8 cellular contexts compared by ENCODE assay signal in genomic region chr7:75878312-75878768, GRCh38. TPM values are rescaled to one million over a fixed set of nuclear protein-coding genes. Genes with fewer than 3 reads are reported as not detected.
DNase-seq lines count a peak whose midpoint lies in the region; ATAC-seq and TF ChIP-seq lines count a peak whose summit lies in the region.

No MANE protein-coding gene starts in this region.

- H3K27me3 ChIP-seq in AG04450 (ENCODE audit: control insufficient read depth, insufficient read depth, low read length), result no peaks in the 10 kb centered on the region
- no peaks in the 10 kb centered on the region for H3K27me3 ChIP-seq in mammary epithelial cell (ENCODE audit: insufficient read depth, low read length)
- H3K27me3 ChIP-seq in muscle layer of colon (ENCODE audit: control insufficient read depth in 1 of 2, insufficient read depth in 2 of 2, low read length in 2 of 2), result no peaks in the 10 kb centered on the region

- H4K20me1 ChIP-seq in mammary epithelial cell (ENCODE audit: insufficient read depth, low read length), result no peaks in the 10 kb centered on the region

- H3K27ac ChIP-seq in AG04450 (ENCODE audit: low read depth, low read length), result peak overlapping the region; percentile 61
- H3K27ac ChIP-seq in mammary epithelial cell (ENCODE audit: insufficient read depth, low read depth, low read length), result peak overlapping the region; percentile 46
- peak overlapping the region; percentile 40 for H3K27ac ChIP-seq in muscle layer of colon (ENCODE audit: low read depth, low read length)

- ATAC-seq in GM19438 (IDR thresholded peaks at IDR 0.05; ENCODE audit: low read depth, unreplicated experiment) (peak; percentile 31), HG03571 (IDR thresholded peaks at IDR 0.05; ENCODE audit: unreplicated experiment) (peak; percentile 18)

- DNase-seq in AG04450 (ENCODE audit: low read depth, low spot score), result no peak
- no peak for DNase-seq in mammary epithelial cell
- DNase-seq in SW480 (ENCODE audit: low spot score), result no peak
- DNase-seq in EL, result no peak
- DNase-seq in pons (ENCODE audit: low spot score), result no peak

- 13% methylated on average over 10 of the region's 10 CpGs for WGBS in mammary epithelial cell (ENCODE audit: low coverage, missing lambda C conversion rate)

- in situ Hi-C loops in mammary epithelial cell (cut with MboI; ENCODE audit: low sequenced_read_pairs in 2 of 2), result no loop called here

- peak overlapping the region; percentile 69 for H3K4me2 ChIP-seq in mammary epithelial cell (ENCODE audit: insufficient read depth, low read depth, low read length)

- TF ChIP-seq CTCF in AG04450 (IDR thresholded peaks at IDR 0.05; ENCODE audit: low read depth, low read length) (no peak), mammary epithelial cell (conservative IDR thresholded peaks at IDR 0.05 in 1 of 2, IDR thresholded peaks at IDR 0.05 in 1 of 2; ENCODE audit: extremely low read depth in 1 of 2, insufficient read depth in 1 of 2, low read depth in 1 of 2, low read length in 2 of 2) (no peak)

- BruUV-seq in mammary epithelial cell (replicated peaks; lab: Mats Ljungman, UMichigan), result TSS peak; percentile 22

- CTCF ChIA-PET in AG04450 (lab: Charles Lee) (interaction anchor here (0.6 to 1.7 kb wide), 5 partner anchors 12 to 413 kb away, joined by 3 to 7 read pairs (median 5); no protein-coding TSS in a partner anchor), mammary epithelial cell (lab: Charles Lee; ENCODE audit: low non-redundant PET) (no interaction called here)

- peak overlapping the region; percentile 86 for H2AFZ ChIP-seq in mammary epithelial cell (ENCODE audit: low read depth, low read length)

- H3K9ac ChIP-seq in mammary epithelial cell (ENCODE audit: insufficient read depth, low read length) (peak overlapping the region; percentile 41), muscle layer of colon (ENCODE audit: low read length) (peak overlapping the region; percentile 50)

- dilution Hi-C loops in mammary epithelial cell (cut with HindIII; ENCODE audit: low sequenced_read_pairs), result loop anchor here (5.0 kb wide), 1 partner anchor 84 kb away; no protein-coding TSS in a partner anchor

- H3K9me3 ChIP-seq in AG04450 (ENCODE audit: control insufficient read depth, insufficient read depth, low read length) (no peaks in the 10 kb centered on the region; the same call in 1 of the 2 replicates), mammary epithelial cell (replicated peaks; ENCODE audit: insufficient read depth, low read length) (no peaks in the 10 kb centered on the region), muscle layer of colon (ENCODE audit: low read length) (no peaks in the 10 kb centered on the region)

- H3K79me2 ChIP-seq in mammary epithelial cell (ENCODE audit: insufficient read depth, low read length), result peaks cover 35% of the 10 kb centered on the region

- intact Hi-C loops in mammary epithelial cell (cut with micrococcal nuclease), result loop anchor here (2.0 to 5.0 kb wide), 2 partner anchors 36 to 424 kb away; partner anchors contain the start of genes HSPB1 and POR

- POLR2A ChIA-PET in AG04450 (lab: Yijun Ruan, JAX), result interaction anchor here (0.6 to 1.0 kb wide), 3 partner anchors 12 to 292 kb away, joined by 3 to 5 read pairs (median 3); no protein-coding TSS in a partner anchor

- H3K4me3 ChIP-seq in AG04450 (ENCODE audit: low read depth, low read length) (peak overlapping the region; percentile 54), mammary epithelial cell (replicated peaks in 1 of 3; ENCODE audit: insufficient read depth in 1 of 3, low read depth in 2 of 3, low read length in 3 of 3) (peak overlapping the region; percentile 5 to 33 (median 32)), muscle layer of colon (ENCODE audit: low read depth in 1 of 2, low read length in 2 of 2) (peak overlapping the region; percentile 74 to 90)

- peaks cover 13% of the 10 kb centered on the region for H3K36me3 ChIP-seq in mammary epithelial cell (ENCODE audit: insufficient read depth, low read length)
- peaks cover 21% of the 10 kb centered on the region for H3K36me3 ChIP-seq in muscle layer of colon (ENCODE audit: insufficient read depth, low read length)

- H3K4me1 ChIP-seq in mammary epithelial cell (ENCODE audit: insufficient read depth, low read length) (peaks cover 18% of the 10 kb centered on the region), muscle layer of colon (ENCODE audit: insufficient read depth, low read length) (peaks cover 16% of the 10 kb centered on the region)

RNA-seq across cellular contexts. Expression of gene RHBDD2, which starts 0.5 kb away (rescaled TPM):
- polyA plus RNA-seq in AG04450 (2011; rRNA removed) (34.9 and 50.0 TPM in 2 replicates), mammary epithelial cell (50.8 TPM)
- 34.2 and 38.4 TPM in 2 replicates for polyA minus RNA-seq in AG04450 (2011; rRNA and poly(A)+ RNA removed)
- 10 to 100 TPM; 51.9 to 52.0 TPM for total RNA-seq in mammary epithelial cell
- 39.9 TPM for polyA minus RNA-seq in mammary epithelial cell

RNA-seq across cellular contexts. Expression of gene POR, which starts 36.6 kb away (rescaled TPM):
- polyA plus RNA-seq in AG04450 (2011; rRNA removed), result 39.0 and 46.5 TPM in 2 replicates
- polyA minus RNA-seq in AG04450 (2011; rRNA and poly(A)+ RNA removed), result 39.8 and 57.0 TPM in 2 replicates
- total RNA-seq in mammary epithelial cell, result 10 to 100 TPM; 61.2 to 67.9 TPM
- 36.1 TPM for polyA plus RNA-seq in mammary epithelial cell
- 145 TPM for polyA minus RNA-seq in mammary epithelial cell

Comparison
In these comparisons a context has a peak if more than half of its experiments do, and no peak if none do; other contexts are left out.
1. H3K4me3 ChIP-seq: peak in every context shown above with its lines; median percentile 82 in muscle layer of colon; 54 in AG04450; 32 in mammary epithelial cell.